Comparison of ENCODE assay signal across 1 cellular context in the genomic region with DNA sequence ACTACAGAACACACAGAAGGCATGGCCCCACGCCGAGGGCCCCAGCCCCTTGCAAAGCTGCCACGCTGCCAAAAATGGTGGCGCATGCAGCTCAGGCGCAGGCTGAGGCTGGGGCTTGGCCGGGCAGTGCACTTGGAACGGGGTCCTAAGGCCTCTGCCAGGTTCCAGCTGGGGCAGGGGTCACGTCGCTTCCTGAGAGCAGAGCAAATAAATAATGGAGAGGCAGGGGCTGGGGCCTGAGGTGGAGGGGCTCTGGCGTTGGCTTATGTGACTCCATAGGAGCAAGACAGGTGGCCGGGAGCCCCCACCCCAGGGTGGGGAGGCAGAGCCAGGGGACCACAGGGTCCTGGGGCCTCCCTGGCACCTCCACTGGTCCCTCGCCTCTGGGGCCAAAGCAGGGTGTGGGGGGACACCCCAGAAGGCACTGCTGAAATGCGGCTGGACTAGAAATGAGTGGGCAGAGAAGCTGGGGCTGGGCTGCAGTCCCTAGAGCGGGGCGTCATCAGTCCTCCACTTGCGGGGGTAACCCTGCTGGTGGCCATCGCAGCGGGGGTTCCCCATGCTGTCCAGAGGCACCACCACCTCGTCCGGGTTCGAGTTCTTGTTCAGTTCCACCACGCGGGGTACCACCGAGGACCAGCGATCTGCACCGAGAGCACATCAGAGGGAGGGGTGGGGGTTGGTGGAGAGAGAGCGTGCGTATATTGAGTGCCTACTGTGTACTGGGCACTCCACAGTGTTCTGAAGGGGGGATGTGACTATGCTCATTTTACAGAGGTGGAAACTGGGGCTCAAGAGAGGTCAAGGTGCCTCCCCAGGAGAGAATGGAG.
TF ChIP-seq lines count a peak whose summit lies in the region.

No MANE protein-coding gene starts in this region.

TF ChIP-seq in WTC11, 78 proteins besides CTCF, POLR2A, EP300 and RAD21 (continued from another document):
- TF ChIP-seq, protein P1, sequence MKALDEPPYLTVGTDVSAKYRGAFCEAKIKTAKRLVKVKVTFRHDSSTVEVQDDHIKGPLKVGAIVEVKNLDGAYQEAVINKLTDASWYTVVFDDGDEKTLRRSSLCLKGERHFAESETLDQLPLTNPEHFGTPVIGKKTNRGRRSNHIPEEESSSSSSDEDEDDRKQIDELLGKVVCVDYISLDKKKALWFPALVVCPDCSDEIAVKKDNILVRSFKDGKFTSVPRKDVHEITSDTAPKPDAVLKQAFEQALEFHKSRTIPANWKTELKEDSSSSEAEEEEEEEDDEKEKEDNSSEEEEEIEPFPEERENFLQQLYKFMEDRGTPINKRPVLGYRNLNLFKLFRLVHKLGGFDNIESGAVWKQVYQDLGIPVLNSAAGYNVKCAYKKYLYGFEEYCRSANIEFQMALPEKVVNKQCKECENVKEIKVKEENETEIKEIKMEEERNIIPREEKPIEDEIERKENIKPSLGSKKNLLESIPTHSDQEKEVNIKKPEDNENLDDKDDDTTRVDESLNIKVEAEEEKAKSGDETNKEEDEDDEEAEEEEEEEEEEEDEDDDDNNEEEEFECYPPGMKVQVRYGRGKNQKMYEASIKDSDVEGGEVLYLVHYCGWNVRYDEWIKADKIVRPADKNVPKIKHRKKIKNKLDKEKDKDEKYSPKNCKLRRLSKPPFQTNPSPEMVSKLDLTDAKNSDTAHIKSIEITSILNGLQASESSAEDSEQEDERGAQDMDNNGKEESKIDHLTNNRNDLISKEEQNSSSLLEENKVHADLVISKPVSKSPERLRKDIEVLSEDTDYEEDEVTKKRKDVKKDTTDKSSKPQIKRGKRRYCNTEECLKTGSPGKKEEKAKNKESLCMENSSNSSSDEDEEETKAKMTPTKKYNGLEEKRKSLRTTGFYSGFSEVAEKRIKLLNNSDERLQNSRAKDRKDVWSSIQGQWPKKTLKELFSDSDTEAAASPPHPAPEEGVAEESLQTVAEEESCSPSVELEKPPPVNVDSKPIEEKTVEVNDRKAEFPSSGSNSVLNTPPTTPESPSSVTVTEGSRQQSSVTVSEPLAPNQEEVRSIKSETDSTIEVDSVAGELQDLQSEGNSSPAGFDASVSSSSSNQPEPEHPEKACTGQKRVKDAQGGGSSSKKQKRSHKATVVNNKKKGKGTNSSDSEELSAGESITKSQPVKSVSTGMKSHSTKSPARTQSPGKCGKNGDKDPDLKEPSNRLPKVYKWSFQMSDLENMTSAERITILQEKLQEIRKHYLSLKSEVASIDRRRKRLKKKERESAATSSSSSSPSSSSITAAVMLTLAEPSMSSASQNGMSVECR (CRISPR knock-in tag; IDR thresholded peaks at IDR 0.05; ENCODE audit: borderline replicate concordance), result no peak
- TF ChIP-seq ZBTB21 (CRISPR knock-in tag; IDR thresholded peaks at IDR 0.05; ENCODE audit: borderline replicate concordance) (no peak), FOXP4 (CRISPR knock-in tag; IDR thresholded peaks at IDR 0.05) (no peak), E2F5 (CRISPR knock-in tag; IDR thresholded peaks at IDR 0.05) (no peak), PRDM15 (CRISPR knock-in tag; IDR thresholded peaks at IDR 0.05) (no peak; the same call in 1 of the 2 replicates), JUN (CRISPR knock-in tag; IDR thresholded peaks at IDR 0.05) (no peak), FOXJ3 (CRISPR knock-in tag; IDR thresholded peaks at IDR 0.05; ENCODE audit: borderline replicate concordance) (no peak), TEAD4 (CRISPR knock-in tag; IDR thresholded peaks at IDR 0.05) (no peak), RORB (CRISPR knock-in tag; IDR thresholded peaks at IDR 0.05) (no peak), ZNF317 (CRISPR knock-in tag; IDR thresholded peaks at IDR 0.05; ENCODE audit: borderline replicate concordance, low read depth) (no peak), MYBL2 (CRISPR knock-in tag; IDR thresholded peaks at IDR 0.05) (no peak)
- TF ChIP-seq, protein P2, sequence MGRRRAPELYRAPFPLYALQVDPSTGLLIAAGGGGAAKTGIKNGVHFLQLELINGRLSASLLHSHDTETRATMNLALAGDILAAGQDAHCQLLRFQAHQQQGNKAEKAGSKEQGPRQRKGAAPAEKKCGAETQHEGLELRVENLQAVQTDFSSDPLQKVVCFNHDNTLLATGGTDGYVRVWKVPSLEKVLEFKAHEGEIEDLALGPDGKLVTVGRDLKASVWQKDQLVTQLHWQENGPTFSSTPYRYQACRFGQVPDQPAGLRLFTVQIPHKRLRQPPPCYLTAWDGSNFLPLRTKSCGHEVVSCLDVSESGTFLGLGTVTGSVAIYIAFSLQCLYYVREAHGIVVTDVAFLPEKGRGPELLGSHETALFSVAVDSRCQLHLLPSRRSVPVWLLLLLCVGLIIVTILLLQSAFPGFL (CRISPR knock-in tag; IDR thresholded peaks at IDR 0.05; ENCODE audit: borderline replicate concordance), result no peak
- TF ChIP-seq, protein P3, sequence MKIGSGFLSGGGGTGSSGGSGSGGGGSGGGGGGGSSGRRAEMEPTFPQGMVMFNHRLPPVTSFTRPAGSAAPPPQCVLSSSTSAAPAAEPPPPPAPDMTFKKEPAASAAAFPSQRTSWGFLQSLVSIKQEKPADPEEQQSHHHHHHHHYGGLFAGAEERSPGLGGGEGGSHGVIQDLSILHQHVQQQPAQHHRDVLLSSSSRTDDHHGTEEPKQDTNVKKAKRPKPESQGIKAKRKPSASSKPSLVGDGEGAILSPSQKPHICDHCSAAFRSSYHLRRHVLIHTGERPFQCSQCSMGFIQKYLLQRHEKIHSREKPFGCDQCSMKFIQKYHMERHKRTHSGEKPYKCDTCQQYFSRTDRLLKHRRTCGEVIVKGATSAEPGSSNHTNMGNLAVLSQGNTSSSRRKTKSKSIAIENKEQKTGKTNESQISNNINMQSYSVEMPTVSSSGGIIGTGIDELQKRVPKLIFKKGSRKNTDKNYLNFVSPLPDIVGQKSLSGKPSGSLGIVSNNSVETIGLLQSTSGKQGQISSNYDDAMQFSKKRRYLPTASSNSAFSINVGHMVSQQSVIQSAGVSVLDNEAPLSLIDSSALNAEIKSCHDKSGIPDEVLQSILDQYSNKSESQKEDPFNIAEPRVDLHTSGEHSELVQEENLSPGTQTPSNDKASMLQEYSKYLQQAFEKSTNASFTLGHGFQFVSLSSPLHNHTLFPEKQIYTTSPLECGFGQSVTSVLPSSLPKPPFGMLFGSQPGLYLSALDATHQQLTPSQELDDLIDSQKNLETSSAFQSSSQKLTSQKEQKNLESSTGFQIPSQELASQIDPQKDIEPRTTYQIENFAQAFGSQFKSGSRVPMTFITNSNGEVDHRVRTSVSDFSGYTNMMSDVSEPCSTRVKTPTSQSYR (CRISPR knock-in tag; IDR thresholded peaks at IDR 0.05), result no peak
